29 cellular contexts compared by ENCODE assay signal in the genomic region with DNA sequence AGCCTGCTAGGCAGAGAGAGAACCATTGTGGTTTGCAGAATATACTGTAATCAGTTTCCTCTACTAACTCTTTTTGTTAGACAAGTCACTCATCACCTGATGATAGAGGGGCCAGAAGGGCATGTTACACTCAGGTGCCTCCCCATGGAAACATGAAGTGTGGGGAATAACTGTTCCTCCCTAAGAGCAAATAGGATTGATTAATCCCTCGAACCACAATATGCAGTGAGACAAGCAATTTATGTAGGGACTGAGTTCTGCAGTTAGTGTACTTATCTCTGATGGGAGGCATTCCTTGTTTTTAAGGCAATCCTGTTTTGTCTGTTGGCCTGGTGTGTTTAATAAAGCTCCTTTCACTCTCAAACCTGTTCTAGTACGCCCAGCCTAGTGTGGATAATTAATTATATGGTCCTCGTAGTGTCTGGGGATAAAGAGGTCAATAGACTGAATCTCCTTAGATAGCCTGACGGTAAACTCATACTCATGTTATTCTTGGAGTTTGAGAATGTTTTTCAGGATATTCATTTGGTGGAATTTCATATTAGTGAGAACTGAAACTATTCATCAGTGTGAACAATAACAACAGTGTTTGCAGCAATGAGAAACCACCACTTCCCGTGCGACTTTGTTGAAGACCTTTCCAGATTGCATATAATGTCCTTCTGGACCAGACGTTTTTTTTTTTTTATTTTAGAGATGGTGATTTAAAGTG.
DNase-seq lines count a peak whose midpoint lies in the region; ATAC-seq, FAIRE-seq and TF ChIP-seq lines count a peak whose summit lies in the region.
"Had no signal": no experiment of that assay in that cellular context is flagged by ENCODE, and none has a peak within 500 bp of the region (broad histone marks: within the 10 kb centered on the region; RNA-seq: fewer than 3 reads in every experiment).

No MANE protein-coding gene starts in this region.

- TF ChIP-seq CTCF in left ventricle myocardium inferior (IDR thresholded peaks at IDR 0.05; ENCODE audit: borderline replicate concordance) = no peak
- no peak for TF ChIP-seq CTCF in GM12878 (IDR thresholded peaks at IDR 0.05 in 2 of 3, conservative IDR thresholded peaks at IDR 0.05 in 1 of 3; ENCODE audit: control insufficient read depth in 2 of 3, extremely low read depth in 1 of 3, insufficient read depth in 1 of 3, low read depth in 3 of 3, low read length in 3 of 3)
- no peak for TF ChIP-seq CTCF in mucosa of descending colon (IDR thresholded peaks at IDR 0.05)

- POLR2A ChIA-PET in GM12878 (lab: Charles Lee) = no interaction called here

- BruUV-seq in GM12878 (replicated peaks; lab: Mats Ljungman, UMichigan) = no TSS peak

- FAIRE-seq in GM12878 (lab: Jason Lieb, UNC) (no peak), urothelium cell line (lab: Jason Lieb, UNC) (peak; percentile 13)
- FAIRE-seq: GM12892 had no signal

- TF ChIP-seq POLR2A in GM12878 (IDR thresholded peaks at IDR 0.05; ENCODE audit: low read depth, low read length) = no peak

- WGBS in GM12878 (ENCODE audit: insufficient coverage, insufficient replicate concordance, low lambda C conversion rate, missing lambda C conversion rate) = 43% methylated on average over 7 of the region's 7 CpGs
- 32% methylated on average over 7 of the region's 7 CpGs for whole genome bisulfite sequencing in right cardiac atrium

- H3K4me3 ChIP-seq in left ventricle myocardium inferior (peak overlapping the region; percentile 28), GM12878 (no peak overlapping the region), right cardiac atrium (ENCODE audit: low read length) (no peak overlapping the region), mucosa of descending colon (no peak overlapping the region)
- H3K4me3 ChIP-seq: BLaER1, dorsolateral prefrontal cortex, gastroesophageal sphincter, psoas muscle, upper lobe of left lung had no signal

- RAD21 ChIA-PET in GM12878 (lab: Charles Lee; ENCODE audit: unreplicated experiment) = no interaction called here

- H3K27me3 ChIP-seq in left ventricle myocardium inferior (ENCODE audit: low read depth) = no peaks in the 10 kb centered on the region
- no peaks in the 10 kb centered on the region for H3K27me3 ChIP-seq in GM12878 (replicated peaks in 1 of 2; ENCODE audit: control insufficient read depth in 2 of 2, insufficient read depth in 2 of 2, low read length in 1 of 2)
- no peaks in the 10 kb centered on the region for H3K27me3 ChIP-seq in right cardiac atrium (ENCODE audit: control insufficient read depth, insufficient read depth)
- H3K27me3 ChIP-seq: BLaER1, gastroesophageal sphincter, upper lobe of left lung had no signal

- TF ChIP-seq EP300 in GM12878 (IDR thresholded peaks at IDR 0.05; ENCODE audit: borderline replicate concordance in 1 of 2, control insufficient read depth in 1 of 2, low read depth in 2 of 2, low read length in 2 of 2) = no peak

- peak overlapping the region; percentile 31 for H3K27ac ChIP-seq in left ventricle myocardium inferior (replicated peaks)
- no peak overlapping the region for H3K27ac ChIP-seq in GM12878 (ENCODE audit: control insufficient read depth, insufficient read depth)
- H3K27ac ChIP-seq in right cardiac atrium (ENCODE audit: low read length) = no peak overlapping the region
- H3K27ac ChIP-seq: BLaER1, dorsolateral prefrontal cortex, gastroesophageal sphincter, psoas muscle, upper lobe of left lung had no signal

- no peaks in the 10 kb centered on the region for H4K20me1 ChIP-seq in GM12878 (ENCODE audit: control insufficient read depth, insufficient read depth)
- H4K20me1 ChIP-seq: BLaER1 had no signal

- SMC1A ChIA-PET in GM12878 (lab: Charles Lee; ENCODE audit: uncharacterized antibody, unreplicated experiment) = no interaction called here

- DNase-seq in left ventricle myocardium inferior (no peak), Right ventricle myocardium superior (no peak), GM12878 (ENCODE audit: low read depth, low spot score) (no peak), right cardiac atrium (no peak), urothelium cell line (ENCODE audit: low spot score) (no peak), RKO (ENCODE audit: low spot score) (no peak), iPS-NIHi11 (ENCODE audit: low spot score) (no peak), mucosa of descending colon (no peak)
- DNase-seq: activated CD4-positive, alpha-beta T cell treated with anti-CD3 and anti-CD28 coated beads, Interleukin-2, amount 50 U/mL, for 48 hours; activated gamma-delta T cell treated with Interleukin-2 at 50 U/mL for 16 hours; activated naive CD8-positive, alpha-beta T cell treated with anti-CD3 and anti-CD28 coated beads, Interleukin-2, amount 10 ng/mL, durations not matched to agents 7 days and 5 days; activated T-cell treated with anti-CD3 and anti-CD28 coated beads, Interleukin-2, amount 50 U/mL, for 48 hours; aorta; DMS53; dorsolateral prefrontal cortex; H7; Karpas-422; mesendoderm; NCI-H1417 treated with DMSO at 0.1 percent for 48 hours; NCI-H2029 treated with DMSO at 0.1 percent for 48 hours; NCI-H446; psoas muscle; T-helper 17 cell; upper lobe of left lung had no signal

- no peak overlapping the region for H3K4me2 ChIP-seq in GM12878 (ENCODE audit: control insufficient read depth, insufficient read depth)
- H3K4me2 ChIP-seq: BLaER1 had no signal

- H3K4me1 ChIP-seq in left ventricle myocardium inferior = peaks cover 11% of the 10 kb centered on the region
- no peaks in the 10 kb centered on the region for H3K4me1 ChIP-seq in GM12878 (ENCODE audit: control insufficient read depth, insufficient read depth, low read length)
- no peaks in the 10 kb centered on the region for H3K4me1 ChIP-seq in right cardiac atrium (ENCODE audit: control insufficient read depth, insufficient read depth, low read length)
- H3K4me1 ChIP-seq in mucosa of descending colon (ENCODE audit: low read depth) = no peaks in the 10 kb centered on the region
- H3K4me1 ChIP-seq: gastroesophageal sphincter, psoas muscle, upper lobe of left lung had no signal

- intact Hi-C loops in left ventricle myocardium inferior (cut with micrococcal nuclease) = no loop called here
- intact Hi-C loops in Right ventricle myocardium superior (cut with DNase I) = no loop called here
- intact Hi-C loops in GM12878 (cut with micrococcal nuclease; ENCODE audit: unreplicated experiment) = no loop called here
- intact Hi-C loops in right cardiac atrium (cut with DNase I) = no loop called here
- intact Hi-C loops in mucosa of descending colon (cut with DNase I, micrococcal nuclease) = no loop called here

- no peak overlapping the region for H3K9ac ChIP-seq in GM12878 (ENCODE audit: control insufficient read depth, insufficient read depth, low read length)
- H3K9ac ChIP-seq: BLaER1 had no signal

- H3K36me3 ChIP-seq in left ventricle myocardium inferior = no peaks in the 10 kb centered on the region
- no peaks in the 10 kb centered on the region for H3K36me3 ChIP-seq in GM12878 (ENCODE audit: control insufficient read depth in 2 of 2, insufficient read depth in 2 of 2, low read length in 1 of 2)
- H3K36me3 ChIP-seq in mucosa of descending colon (ENCODE audit: low read depth) = no peaks in the 10 kb centered on the region
- H3K36me3 ChIP-seq: BLaER1, gastroesophageal sphincter, upper lobe of left lung had no signal

- no peak for ATAC-seq in Right ventricle myocardium superior (ENCODE audit: poor library complexity)
- no peak for ATAC-seq in GM12878
- peak; percentile 38 to 40 for ATAC-seq in right cardiac atrium
- ATAC-seq in mucosa of descending colon = no peak
- ATAC-seq: activated CD4-positive, CD25-positive, alpha-beta regulatory T cell treated with anti-CD3 and anti-CD28 coated beads, Interleukin-2, amount 50 U/mL, for 24 hours; gastroesophageal sphincter; psoas muscle; stimulated activated memory B cell treated with anti-CD40 and anti-IgM and Interleukin-4, amounts not matched to agents 10 μg/mL and 1 μg/mL and 100 μg/mL, for 72 hours; T-helper 17 cell had no signal

- in situ Hi-C loops in GM12878 (cut with MboI) = no loop called here

- no peak overlapping the region for H2AFZ ChIP-seq in GM12878 (ENCODE audit: control insufficient read depth, low read depth, low read length)

- H3K79me2 ChIP-seq in GM12878 (ENCODE audit: control insufficient read depth, insufficient read depth, low read length) = no peaks in the 10 kb centered on the region

- peaks cover 16% of the 10 kb centered on the region for H3K9me3 ChIP-seq in left ventricle myocardium inferior (replicated peaks)
- no peaks in the 10 kb centered on the region for H3K9me3 ChIP-seq in GM12878 (replicated peaks; ENCODE audit: control insufficient read depth, insufficient read depth, low read length)
- no peaks in the 10 kb centered on the region for H3K9me3 ChIP-seq in right cardiac atrium (ENCODE audit: control insufficient read depth, low read length)
- no peaks in the 10 kb centered on the region for H3K9me3 ChIP-seq in mucosa of descending colon
- H3K9me3 ChIP-seq: BLaER1, psoas muscle, upper lobe of left lung had no signal

- CTCF ChIA-PET in GM12878 (lab: Yijun Ruan, JAX) = interaction anchor here (0.8 kb wide), 1 partner anchor 640 kb away, joined by 3 read pairs; no protein-coding TSS in a partner anchor

- no peak for TF ChIP-seq RAD21 in GM12878 (IDR thresholded peaks at IDR 0.05; ENCODE audit: insufficient read depth, low read depth, low read length)

TF ChIP-seq in GM12878, 131 proteins besides CTCF, POLR2A, EP300 and RAD21 (continues in another document):
- TF ChIP-seq, protein P1, sequence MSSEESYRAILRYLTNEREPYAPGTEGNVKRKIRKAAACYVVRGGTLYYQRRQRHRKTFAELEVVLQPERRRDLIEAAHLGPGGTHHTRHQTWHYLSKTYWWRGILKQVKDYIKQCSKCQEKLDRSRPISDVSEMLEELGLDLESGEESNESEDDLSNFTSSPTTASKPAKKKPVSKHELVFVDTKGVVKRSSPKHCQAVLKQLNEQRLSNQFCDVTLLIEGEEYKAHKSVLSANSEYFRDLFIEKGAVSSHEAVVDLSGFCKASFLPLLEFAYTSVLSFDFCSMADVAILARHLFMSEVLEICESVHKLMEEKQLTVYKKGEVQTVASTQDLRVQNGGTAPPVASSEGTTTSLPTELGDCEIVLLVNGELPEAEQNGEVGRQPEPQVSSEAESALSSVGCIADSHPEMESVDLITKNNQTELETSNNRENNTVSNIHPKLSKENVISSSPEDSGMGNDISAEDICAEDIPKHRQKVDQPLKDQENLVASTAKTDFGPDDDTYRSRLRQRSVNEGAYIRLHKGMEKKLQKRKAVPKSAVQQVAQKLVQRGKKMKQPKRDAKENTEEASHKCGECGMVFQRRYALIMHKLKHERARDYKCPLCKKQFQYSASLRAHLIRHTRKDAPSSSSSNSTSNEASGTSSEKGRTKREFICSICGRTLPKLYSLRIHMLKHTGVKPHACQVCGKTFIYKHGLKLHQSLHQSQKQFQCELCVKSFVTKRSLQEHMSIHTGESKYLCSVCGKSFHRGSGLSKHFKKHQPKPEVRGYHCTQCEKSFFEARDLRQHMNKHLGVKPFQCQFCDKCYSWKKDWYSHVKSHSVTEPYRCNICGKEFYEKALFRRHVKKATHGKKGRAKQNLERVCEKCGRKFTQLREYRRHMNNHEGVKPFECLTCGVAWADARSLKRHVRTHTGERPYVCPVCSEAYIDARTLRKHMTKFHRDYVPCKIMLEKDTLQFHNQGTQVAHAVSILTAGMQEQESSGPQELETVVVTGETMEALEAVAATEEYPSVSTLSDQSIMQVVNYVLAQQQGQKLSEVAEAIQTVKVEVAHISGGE (CRISPR knock-in tag; IDR thresholded peaks at IDR 0.05) = peak; percentile 49

Comparison
In these comparisons a context has a peak if more than half of its experiments do, and no peak if none do; other contexts are left out.
1. ATAC-seq: peak in right cardiac atrium (2 of 2); none in Right ventricle myocardium superior (single experiment), GM12878 (single experiment) and mucosa of descending colon (single experiment).